ENCODE assay signal across 8 cellular contexts in genomic region chr17:47949951-47950350, GRCh38. TPM values are rescaled to one million over a fixed set of nuclear protein-coding genes. Genes with fewer than 3 reads are reported as not detected.
DNase-seq lines count a peak whose midpoint lies in the region; ATAC-seq lines count a peak whose summit lies in the region.

No MANE protein-coding gene starts in this region.

- peak overlapping the region; percentile 68 for H3K4me3 ChIP-seq in CD4-positive, CD25-positive, alpha-beta regulatory T cell (ENCODE audit: low read depth, low read length)

- peaks cover 7% of the 10 kb centered on the region for H3K36me3 ChIP-seq in CD4-positive, CD25-positive, alpha-beta regulatory T cell (ENCODE audit: control insufficient read depth, insufficient read depth, low read length)

- peaks cover 19% of the 10 kb centered on the region for H3K36me3 Mint-ChIP-seq in CD4-positive, CD25-positive, alpha-beta regulatory T cell
- peaks cover 52% of the 10 kb centered on the region for H3K36me3 Mint-ChIP-seq in activated T-helper 17 cell treated with anti-CD3 and anti-CD28 coated beads, Interleukin-2, amount 50 U/mL, for 72 hours (ENCODE audit: low read depth)

- peak overlapping the region in 2 of 3 donors; percentile 13 to 57 for H3K27ac Mint-ChIP-seq in CD4-positive, CD25-positive, alpha-beta regulatory T cell
- peak overlapping the region; percentile 70 for H3K27ac Mint-ChIP-seq in activated T-helper 17 cell treated with anti-CD3 and anti-CD28 coated beads, Interleukin-2, amount 50 U/mL, for 72 hours

- no peak for ATAC-seq in CD4-positive, CD25-positive, alpha-beta regulatory T cell (ENCODE audit: low read depth in 2 of 2)
- peak; percentile 21 for ATAC-seq in GM21723 (IDR thresholded peaks at IDR 0.05; ENCODE audit: unreplicated experiment)
- no peak for ATAC-seq in activated T-helper 17 cell treated with anti-CD3 and anti-CD28 coated beads, Interleukin-2, amount 50 U/mL, for 72 hours (replicated peaks)
- ATAC-seq in HG03439 (IDR thresholded peaks at IDR 0.05; ENCODE audit: unreplicated experiment): no peak
- no peak for ATAC-seq in HG02938 (IDR thresholded peaks at IDR 0.05; ENCODE audit: unreplicated experiment)

- DNase-seq in CD4-positive, CD25-positive, alpha-beta regulatory T cell: peak in 1 of 3 donors; percentile 20
- peak; percentile 66 for DNase-seq in mucosa of gallbladder (ENCODE audit: low spot score)
- no peak for DNase-seq in activated gamma-delta T cell treated with Interleukin-2 at 50 U/mL for 16 hours
- no peak for DNase-seq in KG1 (lab: John Stamatoyannopoulos, UW)

- peaks cover 11 to 32% (median 20%) of the 10 kb centered on the region in 4 donors for H3K4me1 Mint-ChIP-seq in CD4-positive, CD25-positive, alpha-beta regulatory T cell
- peaks cover 17% of the 10 kb centered on the region for H3K4me1 Mint-ChIP-seq in activated T-helper 17 cell treated with anti-CD3 and anti-CD28 coated beads, Interleukin-2, amount 50 U/mL, for 72 hours

- H3K27me3 ChIP-seq in CD4-positive, CD25-positive, alpha-beta regulatory T cell (ENCODE audit: control insufficient read depth, insufficient read depth, low read length): no peaks in the 10 kb centered on the region

- H3K4me1 ChIP-seq in CD4-positive, CD25-positive, alpha-beta regulatory T cell (ENCODE audit: control insufficient read depth, insufficient read depth, low read length, poor library complexity, severe bottlenecking): peaks cover 12% of the 10 kb centered on the region

- H3K4me3 Mint-ChIP-seq in CD4-positive, CD25-positive, alpha-beta regulatory T cell: peak overlapping the region in 2 of 4 donors; percentile 83 to 93
- H3K4me3 Mint-ChIP-seq in activated T-helper 17 cell treated with anti-CD3 and anti-CD28 coated beads, Interleukin-2, amount 50 U/mL, for 72 hours: peak overlapping the region; percentile 50

- H3K9me3 ChIP-seq in CD4-positive, CD25-positive, alpha-beta regulatory T cell (ENCODE audit: control insufficient read depth in 2 of 2, low read length in 2 of 2): no peaks in the 10 kb centered on the region

- no peak overlapping the region for H3K27ac ChIP-seq in CD4-positive, CD25-positive, alpha-beta regulatory T cell (ENCODE audit: insufficient read depth, low read length, poor library complexity, severe bottlenecking)

- no peaks in the 10 kb centered on the region for H3K9me3 Mint-ChIP-seq in CD4-positive, CD25-positive, alpha-beta regulatory T cell
- H3K9me3 Mint-ChIP-seq in activated T-helper 17 cell treated with anti-CD3 and anti-CD28 coated beads, Interleukin-2, amount 50 U/mL, for 72 hours: no peaks in the 10 kb centered on the region

- H3K27me3 Mint-ChIP-seq in CD4-positive, CD25-positive, alpha-beta regulatory T cell: no peaks in the 10 kb centered on the region
- no peaks in the 10 kb centered on the region for H3K27me3 Mint-ChIP-seq in activated T-helper 17 cell treated with anti-CD3 and anti-CD28 coated beads, Interleukin-2, amount 50 U/mL, for 72 hours

RNA-seq across cellular contexts. Expression of gene PRR15L, which starts 7.7 kb away (rescaled TPM):
- total RNA-seq in CD4-positive, CD25-positive, alpha-beta regulatory T cell: not detected
- under 1 TPM in 2 of 4 donors, not detected in 2; 0.19 to 0.36 TPM for polyA plus RNA-seq in CD4-positive, CD25-positive, alpha-beta regulatory T cell
- total RNA-seq in activated T-helper 17 cell treated with anti-CD3 and anti-CD28 coated beads, Interleukin-2, amount 50 U/mL, for 72 hours: not detected
- total RNA-seq in mucosa of gallbladder: 109 TPM

RNA-seq across cellular contexts. Expression of gene PNPO, which starts 8.6 kb away (rescaled TPM):
- 7.8 TPM for total RNA-seq in CD4-positive, CD25-positive, alpha-beta regulatory T cell
- polyA plus RNA-seq in CD4-positive, CD25-positive, alpha-beta regulatory T cell: 10 to 100 TPM; 18.3 to 25.5 (median 19.0) TPM
- 10 to 100 TPM; 18.0 to 33.7 TPM for total RNA-seq in activated T-helper 17 cell treated with anti-CD3 and anti-CD28 coated beads, Interleukin-2, amount 50 U/mL, for 72 hours
- 43.2 TPM for total RNA-seq in mucosa of gallbladder

RNA-seq across cellular contexts. Expression of gene CDK5RAP3, which starts 21.0 kb away (rescaled TPM):
- 256 TPM for total RNA-seq in CD4-positive, CD25-positive, alpha-beta regulatory T cell
- polyA plus RNA-seq in CD4-positive, CD25-positive, alpha-beta regulatory T cell: 10 to 100 TPM; 68.9 to 83.4 (median 71.4) TPM
- total RNA-seq in activated T-helper 17 cell treated with anti-CD3 and anti-CD28 coated beads, Interleukin-2, amount 50 U/mL, for 72 hours: 100 to 1,000 TPM; 139 to 216 TPM
- 194 TPM for total RNA-seq in mucosa of gallbladder

RNA-seq across cellular contexts. Expression of gene SP2, which starts 53.9 kb away (rescaled TPM):
- 35.0 TPM for total RNA-seq in CD4-positive, CD25-positive, alpha-beta regulatory T cell
- 1 to 10 TPM; 6.2 to 7.5 (median 6.6) TPM for polyA plus RNA-seq in CD4-positive, CD25-positive, alpha-beta regulatory T cell
- 10 to 100 TPM; 23.7 to 24.2 TPM for total RNA-seq in activated T-helper 17 cell treated with anti-CD3 and anti-CD28 coated beads, Interleukin-2, amount 50 U/mL, for 72 hours
- total RNA-seq in mucosa of gallbladder: 17.4 TPM

Comparison
In these comparisons a context has a peak if more than half of its experiments do, and no peak if none do; other contexts are left out.
1. RNA of gene PRR15L, which starts 7.7 kb away (total RNA-seq): 109 TPM in mucosa of gallbladder (single experiment); not detected in CD4-positive, CD25-positive, alpha-beta regulatory T cell (single experiment) and not detected in activated T-helper 17 cell treated with anti-CD3 and anti-CD28 coated beads, Interleukin-2, amount 50 U/mL, for 72 hours; every median in the first group is over 100 times any median in the second.